8 cellular contexts compared by ENCODE assay signal in the genomic region with DNA sequence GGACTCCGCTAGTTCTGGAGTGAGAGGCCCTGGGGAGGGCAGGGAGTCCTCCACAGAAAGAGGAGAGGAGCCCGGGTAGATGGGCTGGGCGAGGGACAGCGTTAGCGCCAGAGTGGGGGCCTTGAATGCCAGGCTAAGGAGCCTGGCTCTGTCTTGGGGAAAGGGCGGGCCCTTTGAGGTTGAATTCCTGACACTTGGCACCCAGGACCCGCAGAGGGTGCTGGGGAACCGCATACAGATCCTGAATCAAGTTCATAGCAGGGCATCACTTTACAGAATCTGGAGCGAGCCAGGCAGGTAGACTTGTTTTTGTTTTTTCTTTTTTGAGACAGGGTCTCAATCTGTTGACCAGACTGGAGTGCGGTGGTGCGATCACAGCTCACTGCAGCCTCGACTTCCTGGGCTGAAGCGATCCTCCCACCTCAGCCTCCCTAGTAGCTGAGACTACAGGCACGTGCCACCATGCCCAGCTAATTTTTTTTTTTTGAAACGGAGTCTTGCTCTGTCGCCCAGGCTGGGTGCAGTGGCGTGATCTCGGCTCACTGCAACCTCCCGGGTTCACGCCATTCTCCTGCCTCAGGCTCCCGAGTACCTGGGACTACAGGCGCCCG. TPM values are rescaled to one million over a fixed set of nuclear protein-coding genes. Genes with fewer than 3 reads are reported as not detected.
DNase-seq lines count a peak whose midpoint lies in the region; ATAC-seq and TF ChIP-seq lines count a peak whose summit lies in the region.

No MANE protein-coding gene starts in this region.

- no peaks in the 10 kb centered on the region for H3K27me3 ChIP-seq in testis

- no peaks in the 10 kb centered on the region for H3K36me3 ChIP-seq in testis (ENCODE audit: low read depth, missing control alignments)

- peaks cover 42% of the 10 kb centered on the region for H3K4me1 Mint-ChIP-seq in activated T-cell treated with anti-CD3 and anti-CD28 coated beads, Interleukin-2, amount 50 U/mL, for 4 hours (ENCODE audit: low read depth)
- peaks cover 15% of the 10 kb centered on the region for H3K4me1 Mint-ChIP-seq in activated T-helper 17 cell treated with anti-CD3 and anti-CD28 coated beads, Interleukin-2, amount 50 U/mL, for 72 hours

- TF ChIP-seq CTCF in testis (IDR thresholded peaks at IDR 0.05), result no peak
- no peak for TF ChIP-seq CTCF in GM10266 (IDR thresholded peaks at IDR 0.05; ENCODE audit: control insufficient read depth, insufficient read depth, low read depth, missing control alignments)

- H3K27ac ChIP-seq in testis, result peak overlapping the region in 1 of 2 donors; percentile 83

- ATAC-seq in activated T-cell treated with anti-CD3 and anti-CD28 coated beads, Interleukin-2, amount 50 U/mL, for 4 hours, result no peak
- no peak for ATAC-seq in activated T-helper 17 cell treated with anti-CD3 and anti-CD28 coated beads, Interleukin-2, amount 50 U/mL, for 72 hours (replicated peaks)
- ATAC-seq in left lobe of liver, result peak; percentile 7

- no peaks in the 10 kb centered on the region for H3K27me3 Mint-ChIP-seq in activated T-cell treated with anti-CD3 and anti-CD28 coated beads, Interleukin-2, amount 50 U/mL, for 4 hours (ENCODE audit: low read depth)
- H3K27me3 Mint-ChIP-seq in activated T-helper 17 cell treated with anti-CD3 and anti-CD28 coated beads, Interleukin-2, amount 50 U/mL, for 72 hours, result no peaks in the 10 kb centered on the region

- intact Hi-C loops in testis (cut with DNase I; ENCODE audit: low total_unique reads) (no loop called here), posterior cingulate gyrus (cut with DNase I) (no loop called here)

- peak overlapping the region; percentile 27 to 63 for H3K4me3 ChIP-seq in testis

- no peaks in the 10 kb centered on the region for H3K9me3 Mint-ChIP-seq in activated T-cell treated with anti-CD3 and anti-CD28 coated beads, Interleukin-2, amount 50 U/mL, for 4 hours
- no peaks in the 10 kb centered on the region for H3K9me3 Mint-ChIP-seq in activated T-helper 17 cell treated with anti-CD3 and anti-CD28 coated beads, Interleukin-2, amount 50 U/mL, for 72 hours

- H3K4me3 Mint-ChIP-seq in activated T-cell treated with anti-CD3 and anti-CD28 coated beads, Interleukin-2, amount 50 U/mL, for 4 hours, result peak overlapping the region; percentile 75
- H3K4me3 Mint-ChIP-seq in activated T-helper 17 cell treated with anti-CD3 and anti-CD28 coated beads, Interleukin-2, amount 50 U/mL, for 72 hours, result peak overlapping the region; percentile 64

- H3K4me1 ChIP-seq in testis, result peaks cover 8% of the 10 kb centered on the region

- 57 to 67% methylated on average over 23 of the region's 23 CpGs for WGBS in testis, 2 donors

- no peaks in the 10 kb centered on the region for H3K9me3 ChIP-seq in testis

- no peak for TF ChIP-seq POLR2A in testis (IDR thresholded peaks at IDR 0.05)

- H3K27ac Mint-ChIP-seq in activated T-helper 17 cell treated with anti-CD3 and anti-CD28 coated beads, Interleukin-2, amount 50 U/mL, for 72 hours, result no peak overlapping the region

- H3K36me3 Mint-ChIP-seq in activated T-cell treated with anti-CD3 and anti-CD28 coated beads, Interleukin-2, amount 50 U/mL, for 4 hours (ENCODE audit: insufficient read depth), result no peaks in the 10 kb centered on the region
- no peaks in the 10 kb centered on the region for H3K36me3 Mint-ChIP-seq in activated T-helper 17 cell treated with anti-CD3 and anti-CD28 coated beads, Interleukin-2, amount 50 U/mL, for 72 hours (ENCODE audit: low read depth)

- DNase-seq in activated T-cell treated with anti-CD3 and anti-CD28 coated beads, Interleukin-2, amount 50 U/mL, for 4 hours, result no peak
- DNase-seq in activated T-cell treated with anti-CD3 and anti-CD28 coated beads for 4 hours, result no peak
- DNase-seq in left lobe of liver (ENCODE audit: low spot score), result no peak
- no peak for DNase-seq in testis
- DNase-seq in posterior cingulate gyrus, result no peak
- no peak for DNase-seq in cortex of kidney (lab: John Stamatoyannopoulos, UW)
- no peak for DNase-seq in GM10266 (ENCODE audit: extremely low spot score)

RNA-seq across cellular contexts. Expression of gene CARNS1, which starts 6.0 kb away (rescaled TPM):
- 1 to 10 TPM; 1.4 to 2.2 (median 1.5) TPM for total RNA-seq in activated T-cell treated with anti-CD3 and anti-CD28 coated beads, Interleukin-2, amount 50 U/mL, for 4 hours
- 10 to 100 TPM in 1 of 2 donors, 1 to 10 TPM in 1; 2.0 to 10.6 TPM for total RNA-seq in activated T-helper 17 cell treated with anti-CD3 and anti-CD28 coated beads, Interleukin-2, amount 50 U/mL, for 72 hours
- total RNA-seq in left lobe of liver (0.28 TPM), testis (1 to 10 TPM in 1 of 2 donors, under 1 TPM in 1; 0.74 to 1.3 TPM)
- polyA plus RNA-seq in testis (ENCODE audit: insufficient read depth, low read depth, low replicate concordance), result 1.6 TPM

RNA-seq across cellular contexts. Expression of gene RPS6KB2, which starts 6.8 kb away (rescaled TPM):
- total RNA-seq in activated T-cell treated with anti-CD3 and anti-CD28 coated beads, Interleukin-2, amount 50 U/mL, for 4 hours, result 10 to 100 TPM; 90.3 to 97.2 (median 92.7) TPM
- total RNA-seq in activated T-helper 17 cell treated with anti-CD3 and anti-CD28 coated beads, Interleukin-2, amount 50 U/mL, for 72 hours, result 10 to 100 TPM; 62.3 to 63.0 TPM
- total RNA-seq in left lobe of liver (31.5 TPM), testis (10 to 100 TPM; 46.5 to 47.4 TPM)
- polyA plus RNA-seq in testis (ENCODE audit: insufficient read depth, low read depth, low replicate concordance), result 30.1 TPM

RNA-seq across cellular contexts. Expression of gene PTPRCAP, which starts 16.0 kb away (rescaled TPM):
- 100 to 1,000 TPM in 2 of 3 donors, 10 to 100 TPM in 1; 61.5 to 114 (median 108) TPM for total RNA-seq in activated T-cell treated with anti-CD3 and anti-CD28 coated beads, Interleukin-2, amount 50 U/mL, for 4 hours
- total RNA-seq in activated T-helper 17 cell treated with anti-CD3 and anti-CD28 coated beads, Interleukin-2, amount 50 U/mL, for 72 hours, result 100 to 1,000 TPM; 112 to 228 TPM
- total RNA-seq in left lobe of liver, result 2.2 TPM
- 1 to 10 TPM; 3.1 to 5.2 TPM for total RNA-seq in testis
- polyA plus RNA-seq in testis (ENCODE audit: insufficient read depth, low read depth, low replicate concordance), result 5.6 TPM

RNA-seq across cellular contexts. Expression of gene TBC1D10C, which starts 17.6 kb away (rescaled TPM):
- 10 to 100 TPM; 63.5 to 90.1 (median 68.5) TPM for total RNA-seq in activated T-cell treated with anti-CD3 and anti-CD28 coated beads, Interleukin-2, amount 50 U/mL, for 4 hours
- total RNA-seq in activated T-helper 17 cell treated with anti-CD3 and anti-CD28 coated beads, Interleukin-2, amount 50 U/mL, for 72 hours, result 100 to 1,000 TPM; 155 to 197 TPM
- total RNA-seq in left lobe of liver, result 1.1 TPM
- total RNA-seq in testis, result 1 to 10 TPM; 1.8 to 3.8 TPM
- polyA plus RNA-seq in testis (ENCODE audit: insufficient read depth, low read depth, low replicate concordance), result 3.3 TPM

RNA-seq across cellular contexts. Expression of gene PPP1CA, which starts 19.9 kb away (rescaled TPM):
- 100 to 1,000 TPM; 262 to 265 (median 264) TPM for total RNA-seq in activated T-cell treated with anti-CD3 and anti-CD28 coated beads, Interleukin-2, amount 50 U/mL, for 4 hours
- total RNA-seq in activated T-helper 17 cell treated with anti-CD3 and anti-CD28 coated beads, Interleukin-2, amount 50 U/mL, for 72 hours, result 100 to 1,000 TPM; 220 to 322 TPM
- 63.1 TPM for total RNA-seq in left lobe of liver
- total RNA-seq in testis, result 100 to 1,000 TPM; 100 to 129 TPM
- 79.7 TPM for polyA plus RNA-seq in testis (ENCODE audit: insufficient read depth, low read depth, low replicate concordance)

Comparison
In these comparisons a context has a peak if more than half of its experiments do, and no peak if none do; other contexts are left out.
1. RNA of gene PTPRCAP, which starts 16.0 kb away (total RNA-seq): 112 to 228 TPM in activated T-helper 17 cell treated with anti-CD3 and anti-CD28 coated beads, Interleukin-2, amount 50 U/mL, for 72 hours and 61.5 to 114 TPM in activated T-cell treated with anti-CD3 and anti-CD28 coated beads, Interleukin-2, amount 50 U/mL, for 4 hours; 3.1 to 5.2 TPM in testis and 2.2 TPM in left lobe of liver (single experiment); every median in the first group is over 10 times any median in the second.